1 cellular context compared by ENCODE assay signal in genomic region chr4:184348311-184349233, GRCh38.
TF ChIP-seq lines count a peak whose summit lies in the region.

No MANE protein-coding gene starts in this region.

TF ChIP-seq in HepG2, 621 proteins besides CTCF, POLR2A, EP300 and RAD21 (continued from another document):
- TF ChIP-seq PATZ1 (CRISPR knock-in tag; IDR thresholded peaks at IDR 0.05) (peak; percentile 63; the same call in 1 of the 2 replicates), ZBTB42 (CRISPR knock-in tag; IDR thresholded peaks at IDR 0.05) (no peak), MEF2D (CRISPR knock-in tag; IDR thresholded peaks at IDR 0.05) (no peak; the same call in 1 of the 2 replicates), PRDM10 (CRISPR knock-in tag; IDR thresholded peaks at IDR 0.05; ENCODE audit: low read depth) (peak; percentile 69; the same call in 1 of the 2 replicates), ZNF792 (CRISPR knock-in tag; IDR thresholded peaks at IDR 0.05) (peak; percentile 86), ZEB1 (IDR thresholded peaks at IDR 0.05; ENCODE audit: insufficient replicate concordance, low read depth) (no peak), ZC3H4 (CRISPR knock-in tag; IDR thresholded peaks at IDR 0.05; ENCODE audit: borderline replicate concordance) (no peak), ZNF280D (CRISPR knock-in tag; IDR thresholded peaks at IDR 0.05) (0 out of 2 replicates have a peak, but pooled peaks have one; percentile 21), MXD4 (CRISPR knock-in tag; IDR thresholded peaks at IDR 0.05) (peak; percentile 69; the same call in 1 of the 2 replicates), ZNF724P (CRISPR knock-in tag; IDR thresholded peaks at IDR 0.05; ENCODE audit: borderline replicate concordance) (no peak), NFE2L1 (CRISPR knock-in tag; IDR thresholded peaks at IDR 0.05; ENCODE audit: borderline replicate concordance) (no peak), TOPORS (CRISPR knock-in tag; IDR thresholded peaks at IDR 0.05) (peak; percentile 78; the same call in 1 of the 2 replicates), ZFP82 (CRISPR knock-in tag; IDR thresholded peaks at IDR 0.05; ENCODE audit: borderline replicate concordance) (no peak), HOXA3 (CRISPR knock-in tag; IDR thresholded peaks at IDR 0.05) (peak; percentile 89), MAFK (conservative IDR thresholded peaks at IDR 0.05 in 1 of 2, IDR thresholded peaks at IDR 0.05 in 1 of 2; ENCODE audit: low read length in 2 of 2) (peak; percentile 17 to 42; a peak in 2 of 4 replicates), ZNF331 (CRISPR knock-in tag; IDR thresholded peaks at IDR 0.05) (peak; percentile 96), SRSF4 (IDR thresholded peaks at IDR 0.05; ENCODE audit: low read depth, low read length, poor library complexity, severe bottlenecking) (no peak), ZNF598 (CRISPR knock-in tag; IDR thresholded peaks at IDR 0.05; ENCODE audit: borderline replicate concordance) (no peak), ZNF670 (CRISPR knock-in tag; IDR thresholded peaks at IDR 0.05; ENCODE audit: borderline replicate concordance) (0 out of 2 replicates have a peak, but pooled peaks have one; percentile 16), GMEB1 (CRISPR knock-in tag; IDR thresholded peaks at IDR 0.05; ENCODE audit: borderline replicate concordance) (0 out of 2 replicates have a peak, but pooled peaks have one; percentile 51)
TF ChIP-seq in HepG2: peak in this region for 255.
